11 cellular contexts compared by ENCODE assay signal in the genomic region with DNA sequence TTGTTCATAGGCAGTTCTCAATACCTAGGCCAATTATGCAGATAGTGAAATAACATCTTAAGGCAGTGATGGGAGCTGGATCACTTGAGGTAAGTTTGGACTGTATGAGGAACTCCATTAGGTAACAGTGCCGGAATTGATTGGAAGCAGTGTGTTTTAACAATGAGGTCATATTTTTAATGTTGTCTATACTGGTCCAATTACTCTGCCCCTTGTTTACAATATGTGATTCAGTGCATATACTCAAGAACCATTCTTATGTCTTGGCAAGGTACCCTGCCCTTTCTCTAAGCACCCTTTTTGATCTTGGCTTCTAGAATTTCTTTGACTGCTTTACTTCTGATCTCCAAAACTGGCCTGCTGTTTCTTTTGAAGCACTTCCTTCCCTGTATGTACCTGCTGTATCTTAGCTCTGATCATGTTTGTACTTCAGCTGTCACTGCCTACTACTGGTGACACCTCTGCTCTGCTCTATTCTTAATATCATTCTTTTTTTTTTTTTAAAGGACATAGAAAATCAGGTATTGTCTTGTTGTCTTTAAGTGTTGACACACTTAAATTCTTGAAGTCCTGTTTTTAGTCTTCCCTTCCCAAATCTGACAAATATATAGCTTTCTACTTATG. TPM values are rescaled to one million over a fixed set of nuclear protein-coding genes. Genes with fewer than 3 reads are reported as not detected.
DNase-seq lines count a peak whose midpoint lies in the region; ATAC-seq and TF ChIP-seq lines count a peak whose summit lies in the region.
"Had no signal": no experiment of that assay in that cellular context is flagged by ENCODE, and none has a peak within 500 bp of the region (broad histone marks: within the 10 kb centered on the region; RNA-seq: fewer than 3 reads in every experiment).

No MANE protein-coding gene starts in this region.

- intact Hi-C loops in MCF 10A (cut with micrococcal nuclease) (no loop called here), breast epithelium (cut with DNase I; ENCODE audit: low total_unique reads) (no loop called here), OCI-LY7 (cut with micrococcal nuclease; ENCODE audit: unreplicated experiment) (loop anchor here (5.0 kb wide), 2 partner anchors 167 to 273 kb away; no protein-coding TSS in a partner anchor), vagina (cut with DNase I) (no loop called here)

- H3K4me1 ChIP-seq in breast epithelium = peaks cover 0 to 4% of the 10 kb centered on the region in 2 donors
- H3K4me1 ChIP-seq in OCI-LY7 (ENCODE audit: insufficient read depth, low read length, poor library complexity, severe bottlenecking) = peaks cover 17% of the 10 kb centered on the region
- peaks cover 12% of the 10 kb centered on the region for H3K4me1 ChIP-seq in vagina

- POLR2A ChIA-PET in MCF 10A (lab: Yijun Ruan, JAX) (interaction anchor here (0.7 to 5.4 kb wide), 23 partner anchors 8 to 665 kb away, joined by 3 to 80 read pairs (median 4); a partner anchor contains a TSS), OCI-LY7 (lab: Charles Lee) (interaction anchor here (0.6 to 3.3 kb wide), 13 partner anchors 8 to 447 kb away, joined by 3 to 27 read pairs (median 4); no protein-coding TSS in a partner anchor)

- BruUV-seq in MCF 10A (replicated peaks; lab: Mats Ljungman, UMichigan) (no TSS peak), OCI-LY7 (replicated peaks; lab: Mats Ljungman, UMichigan) (no TSS peak)

- no peaks in the 10 kb centered on the region for H3K27me3 ChIP-seq in breast epithelium
- no peaks in the 10 kb centered on the region for H3K27me3 ChIP-seq in vagina
- H3K27me3 ChIP-seq: upper lobe of left lung had no signal

- H3K4me2 ChIP-seq in OCI-LY7 (ENCODE audit: low read length) = no peak overlapping the region

- H3K27me3 Mint-ChIP-seq in MCF 10A (ENCODE audit: insufficient read depth, unreplicated experiment) = no peaks in the 10 kb centered on the region
- no peaks in the 10 kb centered on the region for H3K27me3 Mint-ChIP-seq in effector memory CD8-positive, alpha-beta T cell

- no peaks in the 10 kb centered on the region for H3K9me3 Mint-ChIP-seq in MCF 10A (ENCODE audit: unreplicated experiment)
- no peaks in the 10 kb centered on the region for H3K9me3 Mint-ChIP-seq in effector memory CD8-positive, alpha-beta T cell
- H3K9me3 Mint-ChIP-seq: CD14-positive monocyte had no signal

- no peaks in the 10 kb centered on the region for H3K36me3 Mint-ChIP-seq in MCF 10A (ENCODE audit: insufficient read depth, unreplicated experiment)
- no peaks in the 10 kb centered on the region for H3K36me3 Mint-ChIP-seq in effector memory CD8-positive, alpha-beta T cell (ENCODE audit: insufficient read depth)
- H3K36me3 Mint-ChIP-seq: CD14-positive monocyte had no signal

- TF ChIP-seq CTCF in MCF 10A (IDR thresholded peaks at IDR 0.05; ENCODE audit: unreplicated experiment) (no peak), breast epithelium (IDR thresholded peaks at IDR 0.05) (no peak), OCI-LY7 (conservative IDR thresholded peaks at IDR 0.05; ENCODE audit: low read length) (peak; percentile 44), vagina (IDR thresholded peaks at IDR 0.05) (no peak), GM13976 (IDR thresholded peaks at IDR 0.05; ENCODE audit: borderline replicate concordance, control extremely low read depth, extremely low read depth, insufficient read depth, missing control alignments) (no peak)

- H3K4me3 ChIP-seq in breast epithelium = no peak overlapping the region
- H3K4me3 ChIP-seq in OCI-LY7 (ENCODE audit: low read depth, low read length, poor library complexity, severe bottlenecking) = no peak overlapping the region
- H3K4me3 ChIP-seq in vagina = no peak overlapping the region
- H3K4me3 ChIP-seq: left ventricle myocardium inferior, upper lobe of left lung had no signal

- H3K27ac ChIP-seq in breast epithelium (peak overlapping the region in 1 of 2 donors; percentile 33), OCI-LY7 (ENCODE audit: low read depth, low read length, poor library complexity, severe bottlenecking) (no peak overlapping the region), vagina (peak overlapping the region; percentile 9)
- H3K27ac ChIP-seq: left ventricle myocardium inferior had no signal

- no peaks in the 10 kb centered on the region for H3K9me2 ChIP-seq in OCI-LY7 (ENCODE audit: insufficient read depth, low read length)

- no peaks in the 10 kb centered on the region for H4K20me1 ChIP-seq in OCI-LY7 (ENCODE audit: insufficient read depth, low read length)

- no peak overlapping the region for H3K4me3 Mint-ChIP-seq in MCF 10A (ENCODE audit: unreplicated experiment)
- peak overlapping the region in 1 of 2 donors; percentile 4 for H3K4me3 Mint-ChIP-seq in effector memory CD8-positive, alpha-beta T cell
- H3K4me3 Mint-ChIP-seq: CD14-positive monocyte had no signal

- peak overlapping the region; percentile 93 for H3K27ac Mint-ChIP-seq in MCF 10A (ENCODE audit: low read depth, unreplicated experiment)
- H3K27ac Mint-ChIP-seq in effector memory CD8-positive, alpha-beta T cell = peak overlapping the region; percentile 17 to 80
- H3K27ac Mint-ChIP-seq: CD14-positive monocyte had no signal

- peak; percentile 36 for ATAC-seq in effector memory CD8-positive, alpha-beta T cell (replicated peaks)
- no peak for ATAC-seq in HG03565 (IDR thresholded peaks at IDR 0.05; ENCODE audit: unreplicated experiment)

- in situ Hi-C loops in GM13976 (cut with MboI; ENCODE audit: low sequenced_read_pairs, unreplicated experiment) = no loop called here

- H3K79me2 ChIP-seq in OCI-LY7 (ENCODE audit: insufficient read depth, low read depth, low read length) = no peaks in the 10 kb centered on the region

- TF ChIP-seq POLR2A in breast epithelium (IDR thresholded peaks at IDR 0.05) (no peak), vagina (IDR thresholded peaks at IDR 0.05) (no peak)

- CTCF ChIA-PET in MCF 10A (lab: Yijun Ruan, JAX) = interaction anchor here (0.5 to 2.6 kb wide), 16 partner anchors 9 to 665 kb away, joined by 3 to 18 read pairs (median 4); no protein-coding TSS in a partner anchor
- CTCF ChIA-PET in OCI-LY7 (lab: Charles Lee; ENCODE audit: unreplicated experiment) = no interaction called here

- H3K4me1 Mint-ChIP-seq in MCF 10A (ENCODE audit: insufficient read depth, unreplicated experiment) = peaks cover 38% of the 10 kb centered on the region
- H3K4me1 Mint-ChIP-seq in effector memory CD8-positive, alpha-beta T cell (ENCODE audit: low read depth in 2 of 2) = peaks cover 24 to 38% of the 10 kb centered on the region in 2 donors

- DNase-seq in MCF 10A (ENCODE audit: unreplicated experiment) (no peak), breast epithelium (ENCODE audit: low spot score in 2 of 2) (no peak), OCI-LY7 (ENCODE audit: low spot score) (no peak), vagina (ENCODE audit: extremely low spot score in 2 of 2) (no peak), GM13976 (ENCODE audit: low spot score) (no peak), NCI-H1436 (lab: John Stamatoyannopoulos, UW) (no peak)
- no peak for DNase-seq in effector memory CD8-positive, alpha-beta T cell
- DNase-seq: left ventricle myocardium inferior, upper lobe of left lung had no signal

- H3K9me3 ChIP-seq in breast epithelium (no peaks in the 10 kb centered on the region), OCI-LY7 (ENCODE audit: low read length) (no peaks in the 10 kb centered on the region), vagina (no peaks in the 10 kb centered on the region)
- H3K9me3 ChIP-seq: left ventricle myocardium inferior, upper lobe of left lung had no signal

- no peak overlapping the region for H2AFZ ChIP-seq in OCI-LY7 (ENCODE audit: low read length)

- H3K36me3 ChIP-seq in breast epithelium = no peaks in the 10 kb centered on the region
- no peaks in the 10 kb centered on the region for H3K36me3 ChIP-seq in OCI-LY7 (ENCODE audit: insufficient read depth, low read length)
- no peaks in the 10 kb centered on the region for H3K36me3 ChIP-seq in vagina
- H3K36me3 ChIP-seq: left ventricle myocardium inferior, upper lobe of left lung had no signal

RNA-seq across cellular contexts. Expression of a gene that starts 46.2 kb away (rescaled TPM):
- total RNA-seq in MCF 10A (2022) (35.7 and 44.2 TPM in 2 replicates), breast epithelium (10 to 100 TPM; 18.7 to 24.6 (median 22.3) TPM), OCI-LY7 (2022) (110 and 111 TPM in 2 replicates), vagina (12.3 TPM)
- total RNA-seq in OCI-LY7 (2014; rRNA removed; shearing (Covaris generic)) = 53.0 and 66.3 TPM in 2 replicates
